ENCODE assay signal across 22 cellular contexts in the genomic region with DNA sequence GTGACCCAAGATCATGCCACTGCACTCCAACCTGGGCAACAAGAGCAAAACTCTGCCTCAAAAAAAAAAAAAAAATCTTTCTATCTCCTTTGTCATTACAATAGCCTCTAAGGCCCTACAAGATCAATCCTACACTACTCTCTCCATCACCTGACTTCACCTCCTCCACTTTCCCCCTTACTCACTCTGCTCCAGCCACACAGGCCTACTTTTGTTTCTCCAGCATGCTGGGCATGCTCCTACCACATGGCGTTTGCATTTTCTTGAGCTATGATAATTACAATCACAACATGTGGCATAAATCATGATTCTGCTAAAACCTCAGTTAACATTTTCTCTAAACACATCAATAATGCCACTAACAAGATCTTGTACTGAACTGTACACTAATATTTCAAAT.
"Had no signal": no experiment of that assay in that cellular context is flagged by ENCODE, and none has a peak within 500 bp of the region (broad histone marks: within the 10 kb centered on the region; RNA-seq: fewer than 3 reads in every experiment).

No MANE protein-coding gene starts in this region.

- H3K9me3 ChIP-seq: uterus had no signal

- H3K36me3 ChIP-seq: uterus, WERI-Rb-1 had no signal

- H3K4me1 ChIP-seq: uterus had no signal

- DNase-seq: activated CD4-positive, alpha-beta T cell treated with anti-CD3 and anti-CD28 coated beads for 1 hour; activated CD4-positive, alpha-beta T cell treated with anti-CD3 and anti-CD28 coated beads, Interleukin-2, amount 50 U/mL, for 4 hours; activated CD8-positive, alpha-beta memory T cell treated with anti-CD3 and anti-CD28 coated beads for 24 hours; activated CD8-positive, alpha-beta memory T cell treated with anti-CD3 and anti-CD28 coated beads, Interleukin-2, amount 50 U/mL, for 4 hours; activated naive CD4-positive, alpha-beta T cell treated with Interleukin-2 at 50 U/mL for 16 hours; activated T-cell treated with anti-CD3 and anti-CD28 coated beads, Interleukin-2, amount 50 U/mL, for 24 hours; effector CD4-positive, alpha-beta T cell; foreskin keratinocyte; immature natural killer cell; kidney glomerular epithelial cell; mesenchymal stem cell; posterior cingulate gyrus; small intestine; stimulated activated CD4-positive, alpha-beta T cell treated with anti-CD3 and anti-CD28 coated beads, Interleukin-15, amount 100 ng/mL, for 24 hours; trophoblast cell; uterus; WERI-Rb-1 had no signal

- ATAC-seq: foreskin keratinocyte; sciatic nerve; stimulated activated memory B cell treated with anti-CD40 and anti-IgM and Interleukin-4, amounts not matched to agents 10 μg/mL and 1 μg/mL and 100 μg/mL, for 72 hours had no signal

- H3K27me3 ChIP-seq: cardiac muscle cell, foreskin keratinocyte, uterus had no signal

- H3K27ac ChIP-seq: cardiac muscle cell, foreskin keratinocyte, uterus, WERI-Rb-1 had no signal

- FAIRE-seq: endometrium, small intestine, TTC549 had no signal

- H3K4me3 ChIP-seq: cardiac muscle cell, uterus had no signal
